19 cellular contexts compared by ENCODE assay signal in the genomic region with DNA sequence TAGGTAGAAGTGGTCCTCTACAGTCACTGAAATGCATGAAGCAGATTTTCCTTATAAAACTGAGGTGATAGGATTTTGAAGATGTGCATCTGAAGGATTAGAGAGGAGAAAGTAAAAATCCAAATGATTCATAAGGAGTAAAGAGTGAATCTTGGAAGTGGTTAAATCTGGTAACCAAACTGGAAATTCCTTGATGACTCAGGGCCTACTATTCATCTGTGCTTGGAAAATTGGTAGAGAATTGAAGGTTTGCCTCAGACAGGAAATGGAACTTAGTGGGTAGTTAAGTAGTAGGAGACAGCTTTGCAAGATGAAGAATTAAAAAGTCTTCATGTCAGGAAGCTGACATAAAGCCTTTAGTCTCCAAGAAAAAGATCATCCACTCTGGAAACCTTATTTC.
DNase-seq lines count a peak whose midpoint lies in the region; ATAC-seq, FAIRE-seq and TF ChIP-seq lines count a peak whose summit lies in the region.
"Had no signal": no experiment of that assay in that cellular context is flagged by ENCODE, and none has a peak within 500 bp of the region (broad histone marks: within the 10 kb centered on the region; RNA-seq: fewer than 3 reads in every experiment).

No MANE protein-coding gene starts in this region.

- H3K9me3 ChIP-seq in mammary epithelial cell (replicated peaks; ENCODE audit: insufficient read depth, low read length) = no peaks in the 10 kb centered on the region
- H3K9me3 ChIP-seq in keratinocyte (ENCODE audit: control insufficient read depth, low read depth, low read length) = no peaks in the 10 kb centered on the region
- H3K9me3 ChIP-seq: gastrocnemius medialis, Peyer's patch, upper lobe of right lung had no signal

- POLR2A ChIA-PET in AG04449 (lab: Yijun Ruan, JAX) = no interaction called here

- H3K4me1 ChIP-seq in mammary epithelial cell (ENCODE audit: insufficient read depth, low read length) (peaks cover 19% of the 10 kb centered on the region), keratinocyte (ENCODE audit: control insufficient read depth, extremely low read depth, insufficient read depth, low read length) (peaks cover 23% of the 10 kb centered on the region)
- H3K4me1 ChIP-seq: gastrocnemius medialis, Peyer's patch, upper lobe of right lung had no signal

- H3K4me2 ChIP-seq in mammary epithelial cell (ENCODE audit: insufficient read depth, low read depth, low read length) (peak overlapping the region; percentile 40), keratinocyte (ENCODE audit: control insufficient read depth, extremely low read depth, insufficient read depth, low read depth, low read length) (peak overlapping the region; percentile 40)

- DNase-seq in AG04449 (ENCODE audit: low read depth, low spot score) = peak; percentile 47
- peak; percentile 71 for DNase-seq in HS-27A (ENCODE audit: low read depth)
- DNase-seq in mammary epithelial cell = peak; percentile 90
- no peak for DNase-seq in keratinocyte (ENCODE audit: low read depth, low spot score)
- no peak for DNase-seq in central memory CD4-positive, alpha-beta T cell
- DNase-seq in SIG-M5 treated with dmso at 0.1 percent for 504 hours (lab: John Stamatoyannopoulos, UW; ENCODE audit: unreplicated experiment) = no peak
- DNase-seq: activated CD8-positive, alpha-beta memory T cell treated with anti-CD3 and anti-CD28 coated beads for 24 hours; activated naive CD4-positive, alpha-beta T cell treated with Interleukin-2 at 50 U/mL for 16 hours; AML-193; gastrocnemius medialis; GOT3; NCI-H1417 treated with DMSO at 0.1 percent for 48 hours; NCI-H510A treated with DMSO at 0.1 percent for 48 hours; Peyer's patch; upper lobe of right lung had no signal

- H4K20me1 ChIP-seq in mammary epithelial cell (ENCODE audit: insufficient read depth, low read length) (no peaks in the 10 kb centered on the region), keratinocyte (ENCODE audit: control insufficient read depth, extremely low read depth, insufficient read depth, low read length) (no peaks in the 10 kb centered on the region)

- H3K27me3 ChIP-seq in mammary epithelial cell (ENCODE audit: insufficient read depth, low read length) (no peaks in the 10 kb centered on the region), keratinocyte (ENCODE audit: control insufficient read depth, extremely low read depth, insufficient read depth, low read length) (no peaks in the 10 kb centered on the region)
- H3K27me3 ChIP-seq: gastrocnemius medialis, Peyer's patch, upper lobe of right lung had no signal

- H3K79me2 ChIP-seq in mammary epithelial cell (ENCODE audit: insufficient read depth, low read length) (no peaks in the 10 kb centered on the region), keratinocyte (ENCODE audit: control insufficient read depth, insufficient read depth, low read length) (no peaks in the 10 kb centered on the region)

- CTCF ChIA-PET in AG04449 (lab: Yijun Ruan, JAX) (interaction anchor here (1.2 to 1.3 kb wide), 2 partner anchors 12 to 55 kb away, joined by 3 read pairs; no protein-coding TSS in a partner anchor), mammary epithelial cell (lab: Charles Lee; ENCODE audit: low non-redundant PET) (no interaction called here)

- intact Hi-C loops in mammary epithelial cell (cut with micrococcal nuclease) = no loop called here

- BruUV-seq in mammary epithelial cell (replicated peaks; lab: Mats Ljungman, UMichigan) = no TSS peak

- peak overlapping the region; percentile 54 for H3K27ac ChIP-seq in mammary epithelial cell (ENCODE audit: insufficient read depth, low read depth, low read length)
- H3K27ac ChIP-seq in keratinocyte (ENCODE audit: control insufficient read depth, insufficient read depth, low read length) = peak overlapping the region; percentile 48
- H3K27ac ChIP-seq: gastrocnemius medialis, Peyer's patch, upper lobe of right lung had no signal

- H3K36me3 ChIP-seq in mammary epithelial cell (ENCODE audit: insufficient read depth, low read length) = no peaks in the 10 kb centered on the region
- no peaks in the 10 kb centered on the region for H3K36me3 ChIP-seq in keratinocyte (ENCODE audit: control insufficient read depth in 2 of 2, extremely low read depth in 1 of 2, insufficient read depth in 2 of 2, low read length in 2 of 2)
- H3K36me3 ChIP-seq: gastrocnemius medialis, Peyer's patch, upper lobe of right lung had no signal

- H3K9ac ChIP-seq in mammary epithelial cell (ENCODE audit: insufficient read depth, low read length) (no peak overlapping the region), keratinocyte (ENCODE audit: control insufficient read depth, extremely low read depth, insufficient read depth, low read length) (no peak overlapping the region)

- ATAC-seq in HG03442 (IDR thresholded peaks at IDR 0.05; ENCODE audit: unreplicated experiment) (no peak), HG02870 (IDR thresholded peaks at IDR 0.05; ENCODE audit: unreplicated experiment) (no peak)
- ATAC-seq: gastrocnemius medialis, upper lobe of right lung had no signal

- dilution Hi-C loops in mammary epithelial cell (cut with HindIII; ENCODE audit: low sequenced_read_pairs) (no loop called here), keratinocyte (cut with MboI; ENCODE audit: extremely low pct_ligation_motif_present, low sequenced_read_pairs) (no loop called here)

- H3K4me3 ChIP-seq in AG04449 (ENCODE audit: low read depth, low read length) (no peak overlapping the region), mammary epithelial cell (replicated peaks in 1 of 3; ENCODE audit: insufficient read depth in 1 of 3, low read depth in 2 of 3, low read length in 3 of 3) (no peak overlapping the region), keratinocyte (ENCODE audit: control insufficient read depth in 2 of 3, extremely low read depth in 1 of 3, insufficient read depth in 2 of 3, low read depth in 1 of 3, low read length in 3 of 3) (peak overlapping the region in 1 of 3 experiments; percentile 21)
- H3K4me3 ChIP-seq: gastrocnemius medialis, Peyer's patch, upper lobe of right lung had no signal

- H3K9me1 ChIP-seq in keratinocyte (ENCODE audit: control insufficient read depth, extremely low read depth, insufficient read depth, low read length) = no peaks in the 10 kb centered on the region

- in situ Hi-C loops in mammary epithelial cell (cut with MboI; ENCODE audit: low sequenced_read_pairs in 2 of 2) = no loop called here

- peak; percentile 81 for FAIRE-seq in keratinocyte (lab: Jason Lieb, UNC)
- FAIRE-seq: colon, GM12892 had no signal

- TF ChIP-seq CTCF in AG04449 (IDR thresholded peaks at IDR 0.05; ENCODE audit: insufficient read depth, low read length, missing control alignments) (no peak), mammary epithelial cell (conservative IDR thresholded peaks at IDR 0.05 in 1 of 2, IDR thresholded peaks at IDR 0.05 in 1 of 2; ENCODE audit: extremely low read depth in 1 of 2, insufficient read depth in 1 of 2, low read depth in 1 of 2, low read length in 2 of 2) (no peak), keratinocyte (optimal IDR thresholded peaks at IDR 0.05 in 1 of 3, IDR thresholded peaks at IDR 0.05 in 1 of 3, conservative IDR thresholded peaks at IDR 0.05 in 1 of 3; ENCODE audit: extremely low read depth in 1 of 3, insufficient read depth in 2 of 3, low read length in 3 of 3) (no peak)

- H2AFZ ChIP-seq in mammary epithelial cell (ENCODE audit: low read depth, low read length) (peak overlapping the region; percentile 53), keratinocyte (ENCODE audit: control insufficient read depth, low read length) (no peak overlapping the region)

Comparison
In these comparisons a context has a peak if more than half of its experiments do, and no peak if none do; other contexts are left out.
1. DNase-seq: peak in AG04449 (single experiment), HS-27A (single experiment) and mammary epithelial cell (single experiment); none in keratinocyte (single experiment), central memory CD4-positive, alpha-beta T cell (single experiment) and SIG-M5 treated with dmso at 0.1 percent for 504 hours (single experiment).